In genomic region chr9:74007833-74008232, GRCh38 we compare ENCODE assay signal across 8 cellular contexts.
"Had no signal": no experiment of that assay in that cellular context is flagged by ENCODE, and none has a peak within 500 bp of the region (broad histone marks: within the 10 kb centered on the region; RNA-seq: fewer than 3 reads in every experiment).

No MANE protein-coding gene starts in this region.

- DNase-seq: GDM1, GF-D8 had no signal

- FAIRE-seq: G401.6, GM12878, GM12891, GM12892, GM18507, GM19239 had no signal

- ATAC-seq: GM12878 had no signal

- H3K4me3 ChIP-seq: GM12878 had no signal
